ENCODE assay signal across 8 cellular contexts in the genomic region with DNA sequence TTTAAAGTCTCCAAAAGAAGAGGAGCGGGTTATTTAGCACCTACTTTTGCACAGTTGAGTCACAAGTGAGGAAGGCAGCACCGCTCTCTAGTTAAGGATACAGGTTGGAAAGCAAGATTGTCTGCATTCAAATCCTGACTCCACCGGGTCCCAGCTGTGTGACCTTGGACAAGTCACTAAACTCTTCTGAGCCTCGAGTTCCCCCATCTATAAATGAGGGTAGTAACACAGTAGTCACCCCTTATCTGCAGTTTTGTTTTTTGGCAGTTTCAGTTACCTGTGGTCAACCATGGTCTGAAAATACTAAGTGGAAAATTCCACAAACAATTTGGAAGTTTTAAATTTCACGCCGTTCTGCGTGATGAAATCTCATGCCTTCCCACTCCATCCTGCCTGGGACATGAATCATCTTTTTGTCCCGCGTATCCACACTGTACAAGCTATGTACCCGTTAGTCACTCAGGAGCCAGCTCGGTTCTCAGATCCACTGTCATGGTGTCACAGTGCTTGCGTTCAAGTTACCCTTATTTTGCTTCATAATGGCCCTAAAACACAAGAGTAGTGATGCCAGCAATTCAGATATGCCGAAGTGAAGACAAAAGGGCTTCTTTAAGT. TPM values are rescaled to one million over a fixed set of nuclear protein-coding genes. Genes with fewer than 3 reads are reported as not detected.
DNase-seq lines count a peak whose midpoint lies in the region; ATAC-seq, FAIRE-seq and TF ChIP-seq lines count a peak whose summit lies in the region.

No MANE protein-coding gene starts in this region.

- peak; percentile 82 for FAIRE-seq in RCC 7860 (lab: Jason Lieb, UNC)

- H2AFZ ChIP-seq in osteoblast (ENCODE audit: low read length) = no peak overlapping the region

- H3K36me3 ChIP-seq in osteoblast (ENCODE audit: insufficient read depth, low read length) = peaks cover 31% of the 10 kb centered on the region

- H3K9me3 ChIP-seq in osteoblast (ENCODE audit: low read depth, low read length) = no peaks in the 10 kb centered on the region

- no peak for TF ChIP-seq CTCF in osteoblast (IDR thresholded peaks at IDR 0.05; ENCODE audit: extremely low read depth, low read depth, low read length)

- H4K20me1 ChIP-seq in osteoblast (ENCODE audit: insufficient read depth, low read length) = peaks cover 57% of the 10 kb centered on the region

- peak overlapping the region; percentile 77 for H3K27ac ChIP-seq in osteoblast (ENCODE audit: low read depth, low read length)

- DNase-seq in AG08395 (ENCODE audit: low spot score) (peak; percentile 50), RCC 7860 (ENCODE audit: low spot score) (peak; percentile 68), dermis blood vessel endothelial cell (peak; percentile 67), osteoblast (ENCODE audit: insufficient read length, low spot score, missing footprints) (no peak), NCI-H82 treated with DMSO at 0.1 percent for 48 hours (lab: John Stamatoyannopoulos, UW; ENCODE audit: unreplicated experiment) (no peak), Kasumi-1 (lab: John Stamatoyannopoulos, UW) (no peak)

- H3K27me3 ChIP-seq in osteoblast (ENCODE audit: insufficient read depth, low read length) = no peaks in the 10 kb centered on the region

- peak overlapping the region; percentile 47 for H3K4me2 ChIP-seq in osteoblast (ENCODE audit: insufficient read depth, low read length)

- ATAC-seq in GM18909 (IDR thresholded peaks at IDR 0.05; ENCODE audit: poor library complexity, unreplicated experiment) (no peak), HG03565 (IDR thresholded peaks at IDR 0.05; ENCODE audit: unreplicated experiment) (no peak)

- H3K4me1 ChIP-seq in osteoblast (ENCODE audit: insufficient read depth, low read length) = peaks cover 61% of the 10 kb centered on the region

- H3K79me2 ChIP-seq in osteoblast (ENCODE audit: insufficient read depth, low read length) = peaks cover 89% of the 10 kb centered on the region

- H3K4me3 ChIP-seq in osteoblast (ENCODE audit: insufficient read depth, low read length) = no peak overlapping the region

RNA-seq across cellular contexts. Expression of a gene that starts 49.4 kb away (rescaled TPM):
- total RNA-seq in dermis blood vessel endothelial cell (160 and 165 TPM in 2 replicates), osteoblast (217 and 224 TPM in 2 replicates)

Comparison
In these comparisons a context has a peak if more than half of its experiments do, and no peak if none do; other contexts are left out.
1. DNase-seq: peak in AG08395 (single experiment), RCC 7860 (single experiment) and dermis blood vessel endothelial cell (single experiment); none in osteoblast (single experiment), NCI-H82 treated with DMSO at 0.1 percent for 48 hours (single experiment) and Kasumi-1 (0 of 2).